8 cellular contexts compared by ENCODE assay signal in genomic region chr12:15276088-15276698, GRCh38. TPM values are rescaled to one million over a fixed set of nuclear protein-coding genes. Genes with fewer than 3 reads are reported as not detected.
DNase-seq lines count a peak whose midpoint lies in the region; ATAC-seq and TF ChIP-seq lines count a peak whose summit lies in the region.

No MANE protein-coding gene starts in this region.

- no peaks in the 10 kb centered on the region for H3K9me3 ChIP-seq in MG63
- H3K9me3 ChIP-seq in thoracic aorta, result no peaks in the 10 kb centered on the region

- no peak overlapping the region for H3K4me3 Mint-ChIP-seq in activated T-cell treated with anti-CD3 and anti-CD28 coated beads, Interleukin-2, amount 50 U/mL, for 72 hours

- H3K27ac Mint-ChIP-seq in activated T-cell treated with anti-CD3 and anti-CD28 coated beads, Interleukin-2, amount 50 U/mL, for 72 hours, result no peak overlapping the region

- H3K4me3 ChIP-seq in MG63 (no peak overlapping the region), thoracic aorta (no peak overlapping the region)

- no peaks in the 10 kb centered on the region for H3K36me3 Mint-ChIP-seq in activated T-cell treated with anti-CD3 and anti-CD28 coated beads, Interleukin-2, amount 50 U/mL, for 72 hours (ENCODE audit: insufficient read depth in 2 of 2)

- H3K9me3 Mint-ChIP-seq in activated T-cell treated with anti-CD3 and anti-CD28 coated beads, Interleukin-2, amount 50 U/mL, for 72 hours, result no peaks in the 10 kb centered on the region

- peak overlapping the region; percentile 84 to 90 for H3K27ac ChIP-seq in thoracic aorta

- TF ChIP-seq CTCF in thoracic aorta (IDR thresholded peaks at IDR 0.05), result peak; percentile 73

- H3K36me3 ChIP-seq in MG63, result no peaks in the 10 kb centered on the region
- no peaks in the 10 kb centered on the region for H3K36me3 ChIP-seq in thoracic aorta

- H3K27me3 ChIP-seq in MG63 (no peaks in the 10 kb centered on the region), thoracic aorta (replicated peaks; ENCODE audit: insufficient read depth) (no peaks in the 10 kb centered on the region)

- H3K4me1 ChIP-seq in thoracic aorta (ENCODE audit: control insufficient read depth in 1 of 2, low read depth in 2 of 2), result peaks cover 22 to 53% of the 10 kb centered on the region in 2 donors

- no peaks in the 10 kb centered on the region for H3K27me3 Mint-ChIP-seq in activated T-cell treated with anti-CD3 and anti-CD28 coated beads, Interleukin-2, amount 50 U/mL, for 72 hours (ENCODE audit: low read depth)

- no peaks in the 10 kb centered on the region for H3K4me1 Mint-ChIP-seq in activated T-cell treated with anti-CD3 and anti-CD28 coated beads, Interleukin-2, amount 50 U/mL, for 72 hours (ENCODE audit: low read depth)

- DNase-seq in NCI-H446 (lab: John Stamatoyannopoulos, UW) (peak; percentile 32 to 60), NCI-H446 treated with DMSO at 0.1 percent for 48 hours (lab: John Stamatoyannopoulos, UW) (no peak), MG63 (peak; percentile 12), amniotic epithelial cell (ENCODE audit: low read depth) (peak; percentile 61), iPS DF 4.7 (ENCODE audit: extremely low read depth, low spot score) (peak; percentile 46), thoracic aorta (ENCODE audit: low spot score) (no peak), occipital lobe (lab: John Stamatoyannopoulos, UW) (no peak)
- DNase-seq in activated T-cell treated with anti-CD3 and anti-CD28 coated beads, Interleukin-2, amount 50 U/mL, for 72 hours, result no peak

- ATAC-seq in thoracic aorta (ENCODE audit: insufficient number of reproducible peaks, low FRiP score, low read depth), result no peak
- no peak for ATAC-seq in activated T-cell treated with anti-CD3 and anti-CD28 coated beads, Interleukin-2, amount 50 U/mL, for 72 hours (replicated peaks in 1 of 2)

RNA-seq across cellular contexts. Expression of gene PTPRO, which starts 46.1 kb away (rescaled TPM):
- total RNA-seq in MG63 (2014; rRNA removed; shearing (Covaris generic); ENCODE audit: low replicate concordance), result 0.15 and 1.3 TPM in 2 replicates
- total RNA-seq in thoracic aorta (10 to 100 TPM; 11.9 to 19.5 TPM), occipital lobe (157 TPM)
- total RNA-seq in activated T-cell treated with anti-CD3 and anti-CD28 coated beads, Interleukin-2, amount 50 U/mL, for 72 hours, result under 1 TPM; 0.28 to 0.94 TPM

RNA-seq across cellular contexts. Expression of gene RERG, which starts 55.0 kb away (rescaled TPM):
- total RNA-seq in MG63 (2014; rRNA removed; shearing (Covaris generic); ENCODE audit: low replicate concordance), result not detected in 2 replicates
- 100 to 1,000 TPM in 1 of 2 donors, 10 to 100 TPM in 1; 92.3 to 120 TPM for total RNA-seq in thoracic aorta
- total RNA-seq in occipital lobe, result 2.2 TPM
- total RNA-seq in activated T-cell treated with anti-CD3 and anti-CD28 coated beads, Interleukin-2, amount 50 U/mL, for 72 hours, result not detected

Comparison
In these comparisons a context has a peak if more than half of its experiments do, and no peak if none do; other contexts are left out.
1. DNase-seq: peak in NCI-H446 (2 of 2), MG63 (single experiment), amniotic epithelial cell (single experiment) and iPS DF 4.7 (single experiment); none in NCI-H446 treated with DMSO at 0.1 percent for 48 hours (single experiment), thoracic aorta (single experiment), occipital lobe (single experiment) and activated T-cell treated with anti-CD3 and anti-CD28 coated beads, Interleukin-2, amount 50 U/mL, for 72 hours (0 of 2).
2. RNA of gene RERG, which starts 55.0 kb away (total RNA-seq): 92.3 to 120 TPM in thoracic aorta; 2.2 TPM in occipital lobe (single experiment), not detected in MG63 and not detected in activated T-cell treated with anti-CD3 and anti-CD28 coated beads, Interleukin-2, amount 50 U/mL, for 72 hours; every median in the first group is over 10 times any median in the second.